In the genomic region with DNA sequence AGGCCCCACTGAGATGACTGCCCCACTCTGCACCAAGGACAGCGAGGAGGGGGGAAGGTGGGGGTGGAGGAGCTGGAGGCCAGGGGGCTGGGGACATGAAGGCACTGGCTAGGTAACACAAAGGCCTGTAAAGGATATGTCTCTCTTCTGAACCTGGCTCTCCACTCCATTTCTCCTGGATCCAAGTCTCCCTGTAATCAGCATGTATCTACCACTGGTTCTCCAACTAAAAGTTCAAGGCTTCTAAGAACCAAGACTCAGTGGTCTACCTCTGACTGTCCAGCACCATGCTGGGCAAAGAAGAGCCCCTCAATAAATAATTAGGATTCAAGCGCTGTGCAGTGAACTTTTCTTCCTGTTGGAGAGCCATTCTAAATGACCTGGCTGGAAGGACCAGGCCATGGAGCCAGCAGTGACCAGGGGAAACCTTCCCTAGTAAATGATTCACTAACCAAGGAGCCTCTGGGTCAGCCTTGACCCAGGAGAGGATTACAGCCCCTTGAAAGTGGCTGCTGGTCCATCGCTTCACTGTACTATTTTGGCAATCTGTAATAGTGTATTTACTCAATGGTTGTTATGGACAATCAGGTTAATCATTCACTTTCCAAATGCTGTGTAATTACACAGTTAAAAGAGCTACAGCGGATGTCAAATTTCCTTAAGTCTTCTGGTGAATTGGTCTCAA, we compare ENCODE assay signal across 13 cellular contexts.
DNase-seq lines count a peak whose midpoint lies in the region; ATAC-seq and TF ChIP-seq lines count a peak whose summit lies in the region.
"Had no signal": no experiment of that assay in that cellular context is flagged by ENCODE, and none has a peak within 500 bp of the region (broad histone marks: within the 10 kb centered on the region; RNA-seq: fewer than 3 reads in every experiment).

No MANE protein-coding gene starts in this region.

- no peaks in the 10 kb centered on the region for H3K27me3 ChIP-seq in colonic mucosa
- H3K27me3 ChIP-seq in lower lobe of right lung (ENCODE audit: low read depth) = no peaks in the 10 kb centered on the region
- no peaks in the 10 kb centered on the region for H3K27me3 ChIP-seq in transverse colon

- in situ Hi-C loops in transverse colon (cut with MboI; ENCODE audit: low pct_ligation_motif_present in 1 of 4, low pct_unique_long_range_greater_than_20kb in 1 of 4, low sequenced_read_pairs in 3 of 4) = no loop called here

- intact Hi-C loops in colonic mucosa (cut with DNase I) = no loop called here
- intact Hi-C loops in lower lobe of right lung (cut with DNase I) = no loop called here
- intact Hi-C loops in transverse colon (cut with DNase I; ENCODE audit: low total_unique reads) = no loop called here
- intact Hi-C loops in Right ventricle myocardium superior (cut with DNase I) = no loop called here

- TF ChIP-seq CTCF in colonic mucosa (IDR thresholded peaks at IDR 0.05) = no peak
- no peak for TF ChIP-seq CTCF in lower lobe of right lung (IDR thresholded peaks at IDR 0.05)
- no peak for TF ChIP-seq CTCF in transverse colon (IDR thresholded peaks at IDR 0.05)

- no peak for TF ChIP-seq EP300 in transverse colon (IDR thresholded peaks at IDR 0.05; ENCODE audit: low read depth)

- H3K9me3 ChIP-seq in colonic mucosa (no peaks in the 10 kb centered on the region), lower lobe of right lung (no peaks in the 10 kb centered on the region), transverse colon (no peaks in the 10 kb centered on the region)

- DNase-seq in HuH-7.5 (ENCODE audit: low spot score) (peak; percentile 62), colonic mucosa (peak; percentile 51), lower lobe of right lung (no peak), transverse colon (no peak), GM19238 (ENCODE audit: insufficient read length, low spot score) (no peak), Right ventricle myocardium superior (no peak)
- no peak for DNase-seq in central memory CD4-positive, alpha-beta T cell
- DNase-seq: activated CD4-positive, alpha-beta T cell treated with anti-CD3 and anti-CD28 coated beads, Interleukin-2, amount 50 U/mL, for 1 hour; CD4-positive, alpha-beta memory T cell; GDM1; KBM-7; NCI-H510A had no signal

- H3K4me3 ChIP-seq in colonic mucosa (no peak overlapping the region), lower lobe of right lung (no peak overlapping the region), transverse colon (no peak overlapping the region)

- H3K36me3 ChIP-seq in colonic mucosa (no peaks in the 10 kb centered on the region), lower lobe of right lung (no peaks in the 10 kb centered on the region), transverse colon (no peaks in the 10 kb centered on the region)

- H3K9ac ChIP-seq in colonic mucosa (ENCODE audit: low read depth in 2 of 2, low read length in 2 of 2) = peak overlapping the region in 1 of 2 donors; percentile 48

- ATAC-seq in lower lobe of right lung (peak; percentile 71), GM21529 (IDR thresholded peaks at IDR 0.05; ENCODE audit: unreplicated experiment) (no peak), Right ventricle myocardium superior (ENCODE audit: poor library complexity) (no peak)

- no peak for TF ChIP-seq POLR2A in transverse colon (IDR thresholded peaks at IDR 0.05)

- H3K27ac ChIP-seq in colonic mucosa (peak overlapping the region; percentile 7), lower lobe of right lung (no peak overlapping the region), transverse colon (peak overlapping the region; percentile 62 to 73 (median 68))

- peaks cover 8% of the 10 kb centered on the region for H3K4me1 ChIP-seq in colonic mucosa
- peaks cover 38% of the 10 kb centered on the region for H3K4me1 ChIP-seq in lower lobe of right lung
- H3K4me1 ChIP-seq in transverse colon = peaks cover 9 to 66% (median 47%) of the 10 kb centered on the region in 4 donors

- WGBS in transverse colon (ENCODE audit: low coverage in 1 of 2), 2 donors = 69 to 80% methylated on average over 1 to 4 of the region's 4 CpGs

Comparison
In these comparisons a context has a peak if more than half of its experiments do, and no peak if none do; other contexts are left out.
1. DNase-seq: peak in HuH-7.5 (single experiment) and colonic mucosa (single experiment); none in lower lobe of right lung (single experiment), transverse colon (single experiment), central memory CD4-positive, alpha-beta T cell (single experiment), GM19238 (single experiment) and Right ventricle myocardium superior (single experiment).
2. ATAC-seq: peak in lower lobe of right lung (2 of 2); none in GM21529 (single experiment) and Right ventricle myocardium superior (single experiment).